Comparison of ENCODE assay signal across 13 cellular contexts in genomic region chr13:79402074-79402635, GRCh38. TPM values are rescaled to one million over a fixed set of nuclear protein-coding genes. Genes with fewer than 3 reads are reported as not detected.
DNase-seq lines count a peak whose midpoint lies in the region; ATAC-seq and TF ChIP-seq lines count a peak whose summit lies in the region.
"Had no signal": no experiment of that assay in that cellular context is flagged by ENCODE, and none has a peak within 500 bp of the region (broad histone marks: within the 10 kb centered on the region; RNA-seq: fewer than 3 reads in every experiment).

No MANE protein-coding gene starts in this region.

- peaks cover 23% of the 10 kb centered on the region for H3K36me3 Mint-ChIP-seq in osteocyte (ENCODE audit: unreplicated experiment)

- no peaks in the 10 kb centered on the region for H3K27me3 Mint-ChIP-seq in osteocyte (ENCODE audit: unreplicated experiment)

- peaks cover 15% of the 10 kb centered on the region for H3K4me1 Mint-ChIP-seq in osteocyte (ENCODE audit: unreplicated experiment)

- peaks cover 1% of the 10 kb centered on the region for H3K9me3 ChIP-seq in DND-41 (ENCODE audit: insufficient read depth, low read length, severe bottlenecking)
- H3K9me3 ChIP-seq: SJCRH30 had no signal

- H3K27me3 ChIP-seq in DND-41 (ENCODE audit: insufficient read depth, low read length, poor library complexity) (no peaks in the 10 kb centered on the region), dorsolateral prefrontal cortex (no peaks in the 10 kb centered on the region)
- H3K27me3 ChIP-seq: SJCRH30 had no signal

- H3K9me3 Mint-ChIP-seq in osteocyte (ENCODE audit: unreplicated experiment), result no peaks in the 10 kb centered on the region

- peak overlapping the region in 1 of 2 experiments; percentile 66; a peak in 1 of 4 replicates for H3K4me3 ChIP-seq in DND-41 (ENCODE audit: low read depth in 1 of 2, low read length in 2 of 2)
- peak overlapping the region; percentile 83 for H3K4me3 ChIP-seq in NB4 (ENCODE audit: low read depth, low read length)
- H3K4me3 ChIP-seq in dorsolateral prefrontal cortex, result peak overlapping the region in 40 of 59 donors; percentile 5 to 98 (median 88)
- H3K4me3 ChIP-seq: SJCRH30 had no signal

- TF ChIP-seq CTCF in DND-41 (IDR thresholded peaks at IDR 0.05; ENCODE audit: borderline replicate concordance, extremely low read depth, low read length, poor library complexity, severe bottlenecking), result no peak
- TF ChIP-seq CTCF in NB4 (IDR thresholded peaks at IDR 0.05; ENCODE audit: low read depth, low read length), result no peak
- no peak for TF ChIP-seq CTCF in dorsolateral prefrontal cortex (IDR thresholded peaks at IDR 0.05 in 54 of 56, conservative IDR thresholded peaks at IDR 0.05 in 2 of 56; ENCODE audit: low read depth in 1 of 56, partially characterized antibody in 56 of 56)
- no peak for TF ChIP-seq CTCF in osteocyte (IDR thresholded peaks at IDR 0.05)

- peak overlapping the region; percentile 12 for H3K4me3 Mint-ChIP-seq in osteocyte (ENCODE audit: unreplicated experiment)

- intact Hi-C loops in dorsolateral prefrontal cortex (cut with DNase I), result loop anchor here in 1 of 2 donors (10.0 kb wide), 1 partner anchor 943 kb away; the partner anchor contains the start of gene SPRY2

- peak overlapping the region; percentile 68; the same call in 1 of the 2 replicates for H3K9ac ChIP-seq in DND-41 (ENCODE audit: low read depth, low read length)

- H3K36me3 ChIP-seq in DND-41 (ENCODE audit: insufficient read depth, low read length), result peaks cover 54% of the 10 kb centered on the region

- ATAC-seq in DND-41 (ENCODE audit: insufficient read depth, low read depth) (no peak), HG02759 (IDR thresholded peaks at IDR 0.05; ENCODE audit: unreplicated experiment) (no peak), HG03521 (IDR thresholded peaks at IDR 0.05; ENCODE audit: unreplicated experiment) (no peak), esophagus mucosa (no peak)
- ATAC-seq: right cardiac atrium had no signal

- no peak for TF ChIP-seq POLR2A in NB4 (IDR thresholded peaks at IDR 0.05; ENCODE audit: extremely low read depth, insufficient read length)

- H3K27ac ChIP-seq in DND-41 (ENCODE audit: low read length), result no peak overlapping the region
- peak overlapping the region in 26 of 59 donors; percentile 0 to 97 (median 24) for H3K27ac ChIP-seq in dorsolateral prefrontal cortex
- H3K27ac ChIP-seq: SJCRH30 had no signal

- peaks cover 100% of the 10 kb centered on the region for H3K79me2 ChIP-seq in DND-41 (ENCODE audit: insufficient read depth, low read length)

- peak overlapping the region; percentile 73 for H3K4me2 ChIP-seq in DND-41 (ENCODE audit: insufficient read depth, low read length)

- peak overlapping the region; percentile 65 for H3K27ac Mint-ChIP-seq in osteocyte (ENCODE audit: unreplicated experiment)

- H2AFZ ChIP-seq in DND-41 (ENCODE audit: low read depth, low read length), result no peak overlapping the region

- DNase-seq in DND-41, result no peak
- DNase-seq in NB4 (ENCODE audit: low read depth), result no peak
- no peak for DNase-seq in dorsolateral prefrontal cortex
- DNase-seq in osteocyte (ENCODE audit: extremely low spot score, unreplicated experiment), result no peak
- no peak for DNase-seq in cerebellar cortex (ENCODE audit: low spot score)
- DNase-seq: DMS53; NCI-H345; right cardiac atrium; SJCRH30; stimulated activated CD8-positive, alpha-beta memory T cell treated with anti-CD3 and anti-CD28 coated beads, Interleukin-4, amount 100 ng/mL, for 48 hours had no signal

- peaks cover 42% of the 10 kb centered on the region; the same call in 1 of the 2 replicates for H4K20me1 ChIP-seq in DND-41 (ENCODE audit: insufficient read depth, low read length)

- peaks cover 42% of the 10 kb centered on the region for H3K4me1 ChIP-seq in DND-41 (ENCODE audit: insufficient read depth, low read length)

RNA-seq across cellular contexts. Expression of gene RBM26, which starts 3.9 kb away (rescaled TPM):
- total RNA-seq in dorsolateral prefrontal cortex (10 to 100 TPM; 53.5 to 90.2 (median 73.7) TPM), osteocyte (37.5 and 38.3 TPM in 2 replicates), esophagus mucosa (21.0 TPM)
